In genomic region chr17:63824362-63824761, GRCh38 we compare ENCODE assay signal across 20 cellular contexts. TPM values are rescaled to one million over a fixed set of nuclear protein-coding genes. Genes with fewer than 3 reads are reported as not detected.
DNase-seq lines count a peak whose midpoint lies in the region; ATAC-seq and TF ChIP-seq lines count a peak whose summit lies in the region.
"Had no signal": no experiment of that assay in that cellular context is flagged by ENCODE, and none has a peak within 500 bp of the region (broad histone marks: within the 10 kb centered on the region; RNA-seq: fewer than 3 reads in every experiment).

No MANE protein-coding gene starts in this region.

- CTCF ChIA-PET in activated B cell treated with CpG ODN at 0.5 μM for 24 hours (lab: Charles Lee), result no interaction called here

- no peak for DNase-seq in activated T-cell treated with anti-CD3 and anti-CD28 coated beads, Interleukin-2, amount 50 U/mL, for 4 hours
- no peak for DNase-seq in activated T-cell treated with anti-CD3 and anti-CD28 coated beads, Interleukin-2, amount 50 U/mL, for 1 hour
- DNase-seq in activated B cell treated with CpG ODN at 0.5 μM for 24 hours, result no peak
- no peak for DNase-seq in progenitor cell of endocrine pancreas (ENCODE audit: low spot score, unreplicated experiment)
- DNase-seq in body of pancreas, result no peak
- DNase-seq: activated CD4-positive, alpha-beta T cell treated with anti-CD3 and anti-CD28 coated beads, Interleukin-2, amount 10 ng/mL, durations not matched to agents 7 days and 5 days; erythroblast; NCI-H1105; stimulated activated CD4-positive, alpha-beta T cell treated with anti-CD3 and anti-CD28 coated beads, Interleukin-12 subunit alpha, Interleukin-12 subunit beta, amount 100 ng/mL, for 4 hours; stimulated activated naive CD4-positive, alpha-beta T cell; T-helper 9 cell had no signal

- no peaks in the 10 kb centered on the region for H3K9me3 Mint-ChIP-seq in activated T-cell treated with anti-CD3 and anti-CD28 coated beads, Interleukin-2, amount 50 U/mL, for 4 hours
- H3K9me3 Mint-ChIP-seq in activated B cell treated with CpG ODN at 0.5 μM for 24 hours, result no peaks in the 10 kb centered on the region
- no peaks in the 10 kb centered on the region for H3K9me3 Mint-ChIP-seq in progenitor cell of endocrine pancreas (ENCODE audit: low read depth)
- H3K9me3 Mint-ChIP-seq: activated CD4-positive, alpha-beta T cell treated with anti-CD3 and anti-CD28 coated beads, Interleukin-2, amount 10 ng/mL, durations not matched to agents 7 days and 5 days; activated T-helper 2 cell treated with anti-CD3 and anti-CD28 coated beads, Interferon-gamma antibody, Interleukin-2, Interleukin-4, amounts not matched to agents 10 μg/mL and 5 μg/mL and 100 μg/mL, durations not matched to agents 14 hours and 24 hours and 36 hours had no signal

- intact Hi-C loops in activated B cell treated with CpG ODN at 0.5 μM for 24 hours (cut with micrococcal nuclease), result no loop called here
- intact Hi-C loops in body of pancreas (cut with DNase I), result no loop called here

- peaks cover 0 to 69% of the 10 kb centered on the region in 2 donors for H3K36me3 ChIP-seq in gastroesophageal sphincter
- H3K36me3 ChIP-seq in body of pancreas (replicated peaks in 1 of 2; ENCODE audit: insufficient read depth in 1 of 2, low read depth in 2 of 2), result peaks cover 9 to 24% of the 10 kb centered on the region in 2 donors

- H3K4me3 ChIP-seq in gastroesophageal sphincter, result no peak overlapping the region
- H3K4me3 ChIP-seq in body of pancreas, result no peak overlapping the region
- H3K4me3 ChIP-seq: SJSA1 had no signal

- no peaks in the 10 kb centered on the region for H3K27me3 ChIP-seq in gastroesophageal sphincter
- H3K27me3 ChIP-seq in body of pancreas, result no peaks in the 10 kb centered on the region
- H3K27me3 ChIP-seq: SJSA1 had no signal

- POLR2A ChIA-PET in activated B cell treated with CpG ODN at 0.5 μM for 24 hours (lab: Charles Lee), result interaction anchor here (0.8 to 5.9 kb wide), 2 partner anchors 17 to 321 kb away, joined by 3 to 112 read pairs; partner anchors contain the start of gene SMARCD2

- H3K27me3 Mint-ChIP-seq in activated T-cell treated with anti-CD3 and anti-CD28 coated beads, Interleukin-2, amount 50 U/mL, for 4 hours (ENCODE audit: low read depth), result no peaks in the 10 kb centered on the region
- no peaks in the 10 kb centered on the region for H3K27me3 Mint-ChIP-seq in activated B cell treated with CpG ODN at 0.5 μM for 24 hours
- H3K27me3 Mint-ChIP-seq in progenitor cell of endocrine pancreas, result no peaks in the 10 kb centered on the region
- H3K27me3 Mint-ChIP-seq: activated CD4-positive, alpha-beta T cell treated with anti-CD3 and anti-CD28 coated beads, Interleukin-2, amount 10 ng/mL, durations not matched to agents 7 days and 5 days had no signal

- TF ChIP-seq CTCF in activated B cell treated with CpG ODN at 0.5 μM for 24 hours (IDR thresholded peaks at IDR 0.05) (no peak), gastroesophageal sphincter (IDR thresholded peaks at IDR 0.05) (no peak), progenitor cell of endocrine pancreas (IDR thresholded peaks at IDR 0.05; ENCODE audit: unreplicated experiment) (no peak), body of pancreas (IDR thresholded peaks at IDR 0.05) (no peak)

- no peak for TF ChIP-seq EP300 in gastroesophageal sphincter (IDR thresholded peaks at IDR 0.05)

- peak overlapping the region; percentile 59 for H3K27ac Mint-ChIP-seq in activated B cell treated with CpG ODN at 0.5 μM for 24 hours
- H3K27ac Mint-ChIP-seq in progenitor cell of endocrine pancreas, result peak overlapping the region; percentile 38
- H3K27ac Mint-ChIP-seq: activated CD4-positive, alpha-beta T cell treated with anti-CD3 and anti-CD28 coated beads, Interleukin-2, amount 10 ng/mL, durations not matched to agents 7 days and 5 days; activated T-helper 2 cell treated with anti-CD3 and anti-CD28 coated beads, Interferon-gamma antibody, Interleukin-2, Interleukin-4, amounts not matched to agents 10 μg/mL and 5 μg/mL and 100 μg/mL, durations not matched to agents 14 hours and 24 hours and 36 hours had no signal

- H3K4me1 ChIP-seq in gastroesophageal sphincter (peaks cover 0 to 38% (median 20%) of the 10 kb centered on the region in 3 donors), body of pancreas (peaks cover 40% of the 10 kb centered on the region)

- TF ChIP-seq POLR2A in gastroesophageal sphincter (IDR thresholded peaks at IDR 0.05) (no peak), body of pancreas (IDR thresholded peaks at IDR 0.05) (no peak)

- H3K9me3 ChIP-seq in gastroesophageal sphincter (no peaks in the 10 kb centered on the region), body of pancreas (no peaks in the 10 kb centered on the region)
- H3K9me3 ChIP-seq: SJSA1 had no signal

- H3K27ac ChIP-seq in gastroesophageal sphincter, result peak overlapping the region in 3 of 4 donors; percentile 17 to 89 (median 30)
- H3K27ac ChIP-seq in body of pancreas, result no peak overlapping the region
- H3K27ac ChIP-seq: SJSA1 had no signal

- peaks cover 64% of the 10 kb centered on the region for H3K36me3 Mint-ChIP-seq in activated T-cell treated with anti-CD3 and anti-CD28 coated beads, Interleukin-2, amount 50 U/mL, for 4 hours (ENCODE audit: insufficient read depth)
- peaks cover 90% of the 10 kb centered on the region for H3K36me3 Mint-ChIP-seq in activated B cell treated with CpG ODN at 0.5 μM for 24 hours (ENCODE audit: low read depth)
- peaks cover 35% of the 10 kb centered on the region for H3K36me3 Mint-ChIP-seq in progenitor cell of endocrine pancreas (ENCODE audit: insufficient read depth)

- no peak for ATAC-seq in activated T-cell treated with anti-CD3 and anti-CD28 coated beads, Interleukin-2, amount 50 U/mL, for 4 hours
- ATAC-seq in activated B cell treated with CpG ODN at 0.5 μM for 24 hours (ENCODE audit: low read depth), result no peak
- ATAC-seq in gastroesophageal sphincter, result no peak
- no peak for ATAC-seq in body of pancreas
- ATAC-seq in HG02870 (IDR thresholded peaks at IDR 0.05; ENCODE audit: unreplicated experiment), result no peak
- no peak for ATAC-seq in GM18909 (IDR thresholded peaks at IDR 0.05; ENCODE audit: poor library complexity, unreplicated experiment)
- ATAC-seq: HCT116, left lobe of liver had no signal

- whole genome bisulfite sequencing in gastroesophageal sphincter (ENCODE audit: low coverage in 1 of 2), 2 donors, result 94 to 97% methylated on average over 6 to 8 of the region's 9 CpGs
- WGBS in body of pancreas, 2 donors, result 95 to 96% methylated on average over 9 of the region's 9 CpGs

- peaks cover 54% of the 10 kb centered on the region for H3K4me1 Mint-ChIP-seq in activated T-cell treated with anti-CD3 and anti-CD28 coated beads, Interleukin-2, amount 50 U/mL, for 4 hours (ENCODE audit: low read depth)
- H3K4me1 Mint-ChIP-seq in activated B cell treated with CpG ODN at 0.5 μM for 24 hours (peaks cover 67% of the 10 kb centered on the region), progenitor cell of endocrine pancreas (ENCODE audit: low read depth) (peaks cover 16% of the 10 kb centered on the region)

- H3K4me3 Mint-ChIP-seq in activated T-cell treated with anti-CD3 and anti-CD28 coated beads, Interleukin-2, amount 50 U/mL, for 4 hours, result peak overlapping the region; percentile 33
- H3K4me3 Mint-ChIP-seq in activated B cell treated with CpG ODN at 0.5 μM for 24 hours (no peak overlapping the region), progenitor cell of endocrine pancreas (ENCODE audit: low read depth) (no peak overlapping the region)
- H3K4me3 Mint-ChIP-seq: activated CD4-positive, alpha-beta T cell treated with anti-CD3 and anti-CD28 coated beads, Interleukin-2, amount 10 ng/mL, durations not matched to agents 7 days and 5 days had no signal

RNA-seq across cellular contexts. Expression of gene PSMC5, which starts 2.9 kb away (rescaled TPM):
- 100 to 1,000 TPM; 272 to 298 (median 280) TPM for total RNA-seq in activated T-cell treated with anti-CD3 and anti-CD28 coated beads, Interleukin-2, amount 50 U/mL, for 4 hours
- total RNA-seq in activated B cell treated with CpG ODN at 0.5 μM for 24 hours (157 TPM in 2 replicates), gastroesophageal sphincter (100 to 1,000 TPM in 2 of 4 donors, 10 to 100 TPM in 2; 79.5 to 110 (median 95.7) TPM), progenitor cell of endocrine pancreas (101 and 109 TPM in 2 replicates), body of pancreas (10 to 100 TPM; 55.0 to 59.4 TPM)

RNA-seq across cellular contexts. Expression of gene FTSJ3, which starts 3.1 kb away (rescaled TPM):
- total RNA-seq in activated T-cell treated with anti-CD3 and anti-CD28 coated beads, Interleukin-2, amount 50 U/mL, for 4 hours, result 100 to 1,000 TPM; 123 to 169 (median 157) TPM
- total RNA-seq in activated B cell treated with CpG ODN at 0.5 μM for 24 hours (82.0 and 85.1 TPM in 2 replicates), gastroesophageal sphincter (10 to 100 TPM; 36.3 to 53.2 (median 51.7) TPM), progenitor cell of endocrine pancreas (46.5 and 49.0 TPM in 2 replicates), body of pancreas (10 to 100 TPM; 22.7 to 30.9 TPM)

RNA-seq across cellular contexts. Expression of gene SMARCD2, which starts 18.1 kb away (rescaled TPM):
- total RNA-seq in activated T-cell treated with anti-CD3 and anti-CD28 coated beads, Interleukin-2, amount 50 U/mL, for 4 hours, result 10 to 100 TPM; 81.4 to 87.9 (median 83.8) TPM
- total RNA-seq in activated B cell treated with CpG ODN at 0.5 μM for 24 hours, result 114 and 117 TPM in 2 replicates
- total RNA-seq in gastroesophageal sphincter, result 100 to 1,000 TPM; 103 to 160 (median 141) TPM
- total RNA-seq in progenitor cell of endocrine pancreas, result 61.6 and 63.8 TPM in 2 replicates
- total RNA-seq in body of pancreas, result 10 to 100 TPM; 75.8 to 87.9 TPM

RNA-seq across cellular contexts. Expression of gene CSH2, which starts 49.1 kb away (rescaled TPM):
- not detected for total RNA-seq in activated T-cell treated with anti-CD3 and anti-CD28 coated beads, Interleukin-2, amount 50 U/mL, for 4 hours
- total RNA-seq in activated B cell treated with CpG ODN at 0.5 μM for 24 hours (not detected in 2 replicates), gastroesophageal sphincter (under 1 TPM in 1 of 4 donors, not detected in 3; 0.23 TPM), progenitor cell of endocrine pancreas (not detected in 2 replicates), body of pancreas (not detected)
- total RNA-seq: activated CD4-positive, alpha-beta T cell treated with anti-CD3 and anti-CD28 coated beads, Interleukin-2, amount 10 ng/mL, durations not matched to agents 7 days and 5 days; activated T-helper 2 cell treated with anti-CD3 and anti-CD28 coated beads, Interferon-gamma antibody, Interleukin-2, Interleukin-4, amounts not matched to agents 10 μg/mL and 5 μg/mL and 100 μg/mL, durations not matched to agents 14 hours and 24 hours and 36 hours; left lobe of liver; renal cortical epithelial cell; SJSA1; urinary bladder had no signal

RNA-seq across cellular contexts. Expression of gene DDX42, which starts 50.4 kb away (rescaled TPM):
- total RNA-seq in activated T-cell treated with anti-CD3 and anti-CD28 coated beads, Interleukin-2, amount 50 U/mL, for 4 hours, result 100 to 1,000 TPM in 1 of 3 donors, 10 to 100 TPM in 2; 95.1 to 112 (median 95.3) TPM
- 132 and 160 TPM in 2 replicates for total RNA-seq in activated B cell treated with CpG ODN at 0.5 μM for 24 hours
- total RNA-seq in gastroesophageal sphincter, result 100 to 1,000 TPM in 2 of 4 donors, 10 to 100 TPM in 2; 66.6 to 126 (median 98.8) TPM
- 181 and 189 TPM in 2 replicates for total RNA-seq in progenitor cell of endocrine pancreas
- total RNA-seq in body of pancreas, result 100 to 1,000 TPM; 114 to 116 TPM

Comparison
In these comparisons a context has a peak if more than half of its experiments do, and no peak if none do; other contexts are left out.
1. H3K27ac ChIP-seq: peak in gastroesophageal sphincter (3 of 4); none in body of pancreas (0 of 4).